ENCODE assay signal across 9 cellular contexts in the genomic region with DNA sequence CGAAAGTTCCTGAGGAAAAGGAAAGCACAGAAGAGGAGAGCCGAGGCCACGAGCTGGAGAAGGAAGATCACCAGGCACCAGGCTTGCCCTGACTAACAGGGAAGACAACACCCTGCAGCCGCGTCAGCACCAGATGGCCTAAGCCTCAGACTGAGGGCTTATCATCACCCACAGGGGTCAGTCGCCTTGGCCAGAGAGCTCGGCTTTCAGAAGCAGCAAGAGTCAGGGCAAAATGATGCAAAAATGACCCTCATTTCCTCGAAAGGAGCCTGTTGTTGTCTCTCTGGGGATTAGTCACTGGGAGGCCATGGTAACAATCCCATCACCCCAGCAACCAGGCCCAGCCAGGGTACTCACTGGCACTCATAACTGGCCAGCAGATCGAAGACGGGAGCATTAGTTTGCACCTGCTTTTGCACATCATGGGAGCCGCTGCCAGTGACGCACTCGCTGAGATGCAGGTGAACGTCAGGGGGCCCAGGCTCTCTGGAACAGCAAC. TPM values are rescaled to one million over a fixed set of nuclear protein-coding genes. Genes with fewer than 3 reads are reported as not detected.
DNase-seq lines count a peak whose midpoint lies in the region; ATAC-seq and TF ChIP-seq lines count a peak whose summit lies in the region.
"Had no signal": no experiment of that assay in that cellular context is flagged by ENCODE, and none has a peak within 500 bp of the region (broad histone marks: within the 10 kb centered on the region; RNA-seq: fewer than 3 reads in every experiment).

No MANE protein-coding gene starts in this region.

- TF ChIP-seq CTCF in uterus (IDR thresholded peaks at IDR 0.05), result peak in 1 of 4 experiments; percentile 3
- TF ChIP-seq CTCF in CD8-positive, alpha-beta T cell (IDR thresholded peaks at IDR 0.05), result no peak

- peaks cover 85% of the 10 kb centered on the region for H3K4me1 Mint-ChIP-seq in dendritic cell treated with granulocyte-macrophage colony-stimulating factor and Interleukin-4, amounts not matched to agents 40 ng/mL and 50 ng/mL, for 4 days (ENCODE audit: low read depth)
- H3K4me1 Mint-ChIP-seq in memory B cell, result no peaks in the 10 kb centered on the region
- H3K4me1 Mint-ChIP-seq in CD8-positive, alpha-beta T cell (ENCODE audit: low read depth), result no peaks in the 10 kb centered on the region

- no peaks in the 10 kb centered on the region for H3K9me3 Mint-ChIP-seq in dendritic cell treated with granulocyte-macrophage colony-stimulating factor and Interleukin-4, amounts not matched to agents 40 ng/mL and 50 ng/mL, for 4 days
- no peaks in the 10 kb centered on the region for H3K9me3 Mint-ChIP-seq in memory B cell
- no peaks in the 10 kb centered on the region for H3K9me3 Mint-ChIP-seq in CD8-positive, alpha-beta T cell

- peak; percentile 94 for DNase-seq in A172 (ENCODE audit: low spot score)
- peak; percentile 39 to 55 for DNase-seq in NCI-H187 (lab: John Stamatoyannopoulos, UW)
- no peak for DNase-seq in memory B cell (ENCODE audit: low spot score in 2 of 2)
- DNase-seq in uterus, result peak; percentile 78 to 91
- DNase-seq in CD8-positive, alpha-beta T cell, result no peak
- DNase-seq: DND-41 had no signal

- H3K27ac ChIP-seq in uterus, result peak overlapping the region; percentile 85 to 88
- no peak overlapping the region for H3K27ac ChIP-seq in CD8-positive, alpha-beta T cell (ENCODE audit: low read depth, low read length)

- no peaks in the 10 kb centered on the region for H3K27me3 ChIP-seq in uterus
- no peaks in the 10 kb centered on the region for H3K27me3 ChIP-seq in CD8-positive, alpha-beta T cell (ENCODE audit: insufficient read depth, low read length)

- H3K4me3 Mint-ChIP-seq in dendritic cell treated with granulocyte-macrophage colony-stimulating factor and Interleukin-4, amounts not matched to agents 40 ng/mL and 50 ng/mL, for 4 days, result peak overlapping the region; percentile 43
- H3K4me3 Mint-ChIP-seq in memory B cell, result no peak overlapping the region
- H3K4me3 Mint-ChIP-seq in CD8-positive, alpha-beta T cell, result no peak overlapping the region

- no peak overlapping the region for H3K4me3 ChIP-seq in uterus
- H3K4me3 ChIP-seq in CD8-positive, alpha-beta T cell (ENCODE audit: low read depth, low read length), result no peak overlapping the region

- no peaks in the 10 kb centered on the region for H3K27me3 Mint-ChIP-seq in dendritic cell treated with granulocyte-macrophage colony-stimulating factor and Interleukin-4, amounts not matched to agents 40 ng/mL and 50 ng/mL, for 4 days
- no peaks in the 10 kb centered on the region for H3K27me3 Mint-ChIP-seq in memory B cell
- no peaks in the 10 kb centered on the region for H3K27me3 Mint-ChIP-seq in CD8-positive, alpha-beta T cell (ENCODE audit: low read depth)

- H3K4me1 ChIP-seq in uterus, result peaks cover 11 to 16% of the 10 kb centered on the region in 2 donors
- no peaks in the 10 kb centered on the region for H3K4me1 ChIP-seq in CD8-positive, alpha-beta T cell (ENCODE audit: insufficient read depth, low read length)

- TF ChIP-seq POLR2A in uterus (IDR thresholded peaks at IDR 0.05), result no peak

- CTCF ChIA-PET in CD8-positive, alpha-beta T cell (lab: Charles Lee), result no interaction called here

- H3K27ac Mint-ChIP-seq in dendritic cell treated with granulocyte-macrophage colony-stimulating factor and Interleukin-4, amounts not matched to agents 40 ng/mL and 50 ng/mL, for 4 days, result peak overlapping the region; percentile 89
- peak overlapping the region; percentile 83 for H3K27ac Mint-ChIP-seq in memory B cell
- no peak overlapping the region for H3K27ac Mint-ChIP-seq in CD8-positive, alpha-beta T cell

- ATAC-seq in memory B cell (ENCODE audit: low read depth) (no peak), GM18907 (IDR thresholded peaks at IDR 0.05; ENCODE audit: unreplicated experiment) (no peak), GM18861 (IDR thresholded peaks at IDR 0.05; ENCODE audit: unreplicated experiment) (no peak)
- no peak for ATAC-seq in CD8-positive, alpha-beta T cell

- no peaks in the 10 kb centered on the region for H3K36me3 ChIP-seq in uterus
- peaks cover 4% of the 10 kb centered on the region for H3K36me3 ChIP-seq in CD8-positive, alpha-beta T cell (ENCODE audit: insufficient read depth, low read length)

- H3K36me3 Mint-ChIP-seq in dendritic cell treated with granulocyte-macrophage colony-stimulating factor and Interleukin-4, amounts not matched to agents 40 ng/mL and 50 ng/mL, for 4 days (ENCODE audit: low read depth), result peaks cover 14% of the 10 kb centered on the region
- H3K36me3 Mint-ChIP-seq in memory B cell, result peaks cover 34% of the 10 kb centered on the region
- peaks cover 66% of the 10 kb centered on the region for H3K36me3 Mint-ChIP-seq in CD8-positive, alpha-beta T cell

- intact Hi-C loops in dendritic cell treated with granulocyte-macrophage colony-stimulating factor and Interleukin-4, amounts not matched to agents 40 ng/mL and 50 ng/mL, for 4 days (cut with micrococcal nuclease), result no loop called here
- intact Hi-C loops in uterus (cut with DNase I; ENCODE audit: low total_unique reads), result no loop called here
- intact Hi-C loops in CD8-positive, alpha-beta T cell (cut with DNase I, micrococcal nuclease), result no loop called here

- no peaks in the 10 kb centered on the region for H3K9me3 ChIP-seq in uterus
- no peaks in the 10 kb centered on the region for H3K9me3 ChIP-seq in CD8-positive, alpha-beta T cell (ENCODE audit: low read length)

- POLR2A ChIA-PET in CD8-positive, alpha-beta T cell (lab: Charles Lee), result no interaction called here

RNA-seq across cellular contexts. Expression of a gene that starts 42.7 kb away (rescaled TPM):
- 0.55 and 1.4 TPM in 2 replicates for total RNA-seq in A172 (2014; rRNA removed; shearing (Covaris generic))
- total RNA-seq in uterus, result 100 to 1,000 TPM in 1 of 4 donors, 10 to 100 TPM in 3; 18.2 to 209 (median 67.2) TPM
- 1,000 to 10,000 TPM; 1,270 to 1,311 TPM for total RNA-seq in CD8-positive, alpha-beta T cell

Comparison
In these comparisons a context has a peak if more than half of its experiments do, and no peak if none do; other contexts are left out.
1. DNase-seq: peak in A172 (single experiment), NCI-H187 (2 of 2) and uterus (2 of 2); none in memory B cell (0 of 2) and CD8-positive, alpha-beta T cell (0 of 7).